Comparison of ENCODE assay signal across 6 cellular contexts in genomic region chr16:62903961-62904502, GRCh38.
"Had no signal": no experiment of that assay in that cellular context is flagged by ENCODE, and none has a peak within 500 bp of the region (broad histone marks: within the 10 kb centered on the region; RNA-seq: fewer than 3 reads in every experiment).

No MANE protein-coding gene starts in this region.

- FAIRE-seq: HTR-8/SVneo had no signal

- H3K4me3 ChIP-seq: GM23248 had no signal

- H3K27ac ChIP-seq: GM23248 had no signal

- H2AFZ ChIP-seq: GM23248 had no signal

- H3K9ac ChIP-seq: GM23248 had no signal

- DNase-seq: GM23248, GOT3, H7, HCEC 1CT, KBM-7 had no signal
